ENCODE assay signal across 8 cellular contexts in genomic region chr11:59668950-59669610, GRCh38. TPM values are rescaled to one million over a fixed set of nuclear protein-coding genes. Genes with fewer than 3 reads are reported as not detected.
DNase-seq lines count a peak whose midpoint lies in the region; ATAC-seq and TF ChIP-seq lines count a peak whose summit lies in the region.

A gene with protein sequence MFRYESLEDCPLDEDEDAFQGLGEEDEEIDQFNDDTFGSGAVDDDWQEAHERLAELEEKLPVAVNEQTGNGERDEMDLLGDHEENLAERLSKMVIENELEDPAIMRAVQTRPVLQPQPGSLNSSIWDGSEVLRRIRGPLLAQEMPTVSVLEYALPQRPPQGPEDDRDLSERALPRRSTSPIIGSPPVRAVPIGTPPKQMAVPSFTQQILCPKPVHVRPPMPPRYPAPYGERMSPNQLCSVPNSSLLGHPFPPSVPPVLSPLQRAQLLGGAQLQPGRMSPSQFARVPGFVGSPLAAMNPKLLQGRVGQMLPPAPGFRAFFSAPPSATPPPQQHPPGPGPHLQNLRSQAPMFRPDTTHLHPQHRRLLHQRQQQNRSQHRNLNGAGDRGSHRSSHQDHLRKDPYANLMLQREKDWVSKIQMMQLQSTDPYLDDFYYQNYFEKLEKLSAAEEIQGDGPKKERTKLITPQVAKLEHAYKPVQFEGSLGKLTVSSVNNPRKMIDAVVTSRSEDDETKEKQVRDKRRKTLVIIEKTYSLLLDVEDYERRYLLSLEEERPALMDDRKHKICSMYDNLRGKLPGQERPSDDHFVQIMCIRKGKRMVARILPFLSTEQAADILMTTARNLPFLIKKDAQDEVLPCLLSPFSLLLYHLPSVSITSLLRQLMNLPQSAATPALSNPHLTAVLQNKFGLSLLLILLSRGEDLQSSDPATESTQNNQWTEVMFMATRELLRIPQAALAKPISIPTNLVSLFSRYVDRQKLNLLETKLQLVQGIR (minus strand): TSS chr11:59669037. CDS start chr11:59668895, 142 bp downstream.

- no peaks in the 10 kb centered on the region for H3K27me3 Mint-ChIP-seq in HFFc6 (ENCODE audit: insufficient read depth)
- no peaks in the 10 kb centered on the region for H3K27me3 Mint-ChIP-seq in activated naive CD4-positive, alpha-beta T cell treated with anti-CD3 and anti-CD28 coated beads, Interleukin-2, amount 10 ng/mL, durations not matched to agents 7 days and 5 days

- TF ChIP-seq EP300 in gastroesophageal sphincter (IDR thresholded peaks at IDR 0.05): no peak

- H3K27ac ChIP-seq in SK-N-MC: peak within 1 kb of the TSS; percentile 95
- H3K27ac ChIP-seq in gastroesophageal sphincter: peak within 1 kb of the TSS; percentile 92 to 97 (median 94)
- H3K27ac ChIP-seq in neutrophil: peak within 1 kb of the TSS; percentile 98
- peak within 1 kb of the TSS; percentile 89 for H3K27ac ChIP-seq in substantia nigra (ENCODE audit: low read depth, low read length, poor library complexity, severe bottlenecking)

- H3K27ac Mint-ChIP-seq in HFFc6: peak within 1 kb of the TSS; percentile 100
- peak within 1 kb of the TSS; percentile 100 for H3K27ac Mint-ChIP-seq in activated naive CD4-positive, alpha-beta T cell treated with anti-CD3 and anti-CD28 coated beads, Interleukin-2, amount 10 ng/mL, durations not matched to agents 7 days and 5 days

- H3K9me3 Mint-ChIP-seq in HFFc6: no peaks in the 10 kb centered on the region
- no peaks in the 10 kb centered on the region for H3K9me3 Mint-ChIP-seq in activated naive CD4-positive, alpha-beta T cell treated with anti-CD3 and anti-CD28 coated beads, Interleukin-2, amount 10 ng/mL, durations not matched to agents 7 days and 5 days

- peak; percentile 96 for ATAC-seq in gastroesophageal sphincter

- TF ChIP-seq CTCF in HFFc6 (IDR thresholded peaks at IDR 0.05) (no peak), NB4 (IDR thresholded peaks at IDR 0.05; ENCODE audit: low read depth, low read length) (no peak), gastroesophageal sphincter (IDR thresholded peaks at IDR 0.05) (no peak), neutrophil (IDR thresholded peaks at IDR 0.05) (no peak)

- DNase-seq in GM04503 (ENCODE audit: low read depth): peak; percentile 84
- DNase-seq in HFFc6: peak; percentile 98
- peak; percentile 99 for DNase-seq in NB4 (ENCODE audit: low read depth)
- DNase-seq in SK-N-MC (ENCODE audit: low read depth, low spot score): peak; percentile 86
- DNase-seq in activated naive CD4-positive, alpha-beta T cell treated with anti-CD3 and anti-CD28 coated beads, Interleukin-2, amount 10 ng/mL, durations not matched to agents 7 days and 5 days: peak; percentile 100
- DNase-seq in substantia nigra (lab: John Stamatoyannopoulos, UW): peak; percentile 83 to 99 (median 97)

- H3K4me3 Mint-ChIP-seq in HFFc6: peak within 1 kb of the TSS; percentile 99
- H3K4me3 Mint-ChIP-seq in activated naive CD4-positive, alpha-beta T cell treated with anti-CD3 and anti-CD28 coated beads, Interleukin-2, amount 10 ng/mL, durations not matched to agents 7 days and 5 days: peak within 1 kb of the TSS; percentile 94

- H3K9me3 ChIP-seq in SK-N-MC (ENCODE audit: low read depth, low read length): no peaks in the 10 kb centered on the region
- H3K9me3 ChIP-seq in gastroesophageal sphincter: no peaks in the 10 kb centered on the region
- H3K9me3 ChIP-seq in neutrophil: no peaks in the 10 kb centered on the region

- H3K4me3 ChIP-seq in NB4 (ENCODE audit: low read depth, low read length) (peak within 1 kb of the TSS; percentile 86), SK-N-MC (peak within 1 kb of the TSS; percentile 99), gastroesophageal sphincter (peak within 1 kb of the TSS; percentile 96 to 97), neutrophil (ENCODE audit: low read depth in 1 of 2, low read length in 1 of 2) (peak within 1 kb of the TSS; percentile 93 to 94)

- H3K36me3 Mint-ChIP-seq in HFFc6 (ENCODE audit: low read depth): peaks cover 17% of the 10 kb centered on the region
- peaks cover 25% of the 10 kb centered on the region for H3K36me3 Mint-ChIP-seq in activated naive CD4-positive, alpha-beta T cell treated with anti-CD3 and anti-CD28 coated beads, Interleukin-2, amount 10 ng/mL, durations not matched to agents 7 days and 5 days

- peaks cover 35% of the 10 kb centered on the region for H3K4me1 Mint-ChIP-seq in HFFc6 (ENCODE audit: low read depth)
- peaks cover 44% of the 10 kb centered on the region for H3K4me1 Mint-ChIP-seq in activated naive CD4-positive, alpha-beta T cell treated with anti-CD3 and anti-CD28 coated beads, Interleukin-2, amount 10 ng/mL, durations not matched to agents 7 days and 5 days

- CTCF ChIA-PET in activated naive CD4-positive, alpha-beta T cell treated with anti-CD3 and anti-CD28 coated beads, Interleukin-2, amount 10 ng/mL, durations not matched to agents 7 days and 5 days (lab: Charles Lee): interaction anchor here (0.7 to 1.4 kb wide), 6 partner anchors 11 to 498 kb away, joined by 3 to 4 read pairs (median 4); partner anchors contain the start of genes DTX4 and STX3

- H3K27me3 ChIP-seq in gastroesophageal sphincter (no peaks in the 10 kb centered on the region), neutrophil (no peaks in the 10 kb centered on the region)

- peaks cover 6 to 49% (median 8%) of the 10 kb centered on the region in 3 donors for H3K4me1 ChIP-seq in gastroesophageal sphincter
- H3K4me1 ChIP-seq in neutrophil (ENCODE audit: control insufficient read depth in 1 of 2, insufficient read depth in 1 of 2, low read depth in 1 of 2, low read length in 1 of 2): peaks cover 33% of the 10 kb centered on the region in 2 experiments

- H3K36me3 ChIP-seq in SK-N-MC (ENCODE audit: insufficient read depth, low read length) (peaks cover 33% of the 10 kb centered on the region), gastroesophageal sphincter (peaks cover 0 to 27% of the 10 kb centered on the region in 2 donors), neutrophil (peaks cover 27% of the 10 kb centered on the region)

- 0% methylated on average over 5 of the region's 68 CpGs; no CpG with 5 or more reads in 1 of the 2 donors for WGBS in gastroesophageal sphincter (ENCODE audit: low coverage in 1 of 2), 2 donors

- TF ChIP-seq POLR2A in NB4 (IDR thresholded peaks at IDR 0.05; ENCODE audit: extremely low read depth, insufficient read length) (peak; percentile 66), gastroesophageal sphincter (IDR thresholded peaks at IDR 0.05) (peak; percentile 72 to 81)

- H3K9ac ChIP-seq in SK-N-MC (ENCODE audit: insufficient read length): peak within 1 kb of the TSS; percentile 95

RNA-seq across cellular contexts. Expression of the gene that starts here (rescaled TPM):
- 10 to 100 TPM; 29.0 to 40.3 (median 35.2) TPM for total RNA-seq in HFFc6 (2021; fragmentation: NEBNext Ultra II Directional; extraction: Animal tissue kit (Norgen Biotek cat#: 25700))
- 10 to 100 TPM; 13.9 to 16.3 (median 15.5) TPM for total RNA-seq in gastroesophageal sphincter

Comparison
In these comparisons a context has a peak if more than half of its experiments do, and no peak if none do; other contexts are left out.
1. Peak in every context shown above with its lines: DNase-seq, ATAC-seq, H3K4me3 ChIP-seq and H3K27ac ChIP-seq.